9 cellular contexts compared by ENCODE assay signal in the genomic region with DNA sequence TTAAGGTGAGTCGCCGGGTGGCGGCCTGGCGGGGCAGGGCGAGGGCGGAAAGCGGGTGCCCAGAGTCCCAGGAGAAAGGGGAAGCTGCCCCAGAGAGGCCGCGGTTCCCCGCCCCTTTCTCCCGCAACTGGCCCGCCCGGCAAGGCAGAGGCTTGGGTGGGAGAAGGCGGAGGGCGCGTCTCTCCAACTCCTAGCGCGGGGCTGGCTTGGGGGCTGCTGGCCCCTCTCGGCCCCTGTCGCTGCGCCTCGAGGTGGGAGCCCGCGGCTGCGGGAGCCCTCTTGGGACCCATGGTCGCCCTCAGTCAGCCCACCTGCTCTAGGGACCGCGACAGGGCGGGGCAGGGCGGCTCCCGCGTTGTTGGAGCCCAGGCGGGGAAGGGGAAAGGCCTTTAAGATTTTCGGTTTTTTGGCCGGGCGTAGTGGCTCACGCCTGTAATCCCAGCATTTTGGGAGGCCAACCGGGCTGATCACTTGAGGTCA. TPM values are rescaled to one million over a fixed set of nuclear protein-coding genes. Genes with fewer than 3 reads are reported as not detected.
DNase-seq lines count a peak whose midpoint lies in the region; ATAC-seq and TF ChIP-seq lines count a peak whose summit lies in the region.
"Not testable (repeated sequence)": the region's sequence is repeated elsewhere in the genome, so short reads cannot be mapped to it uniquely, and the experiment has no call there.
"Had no signal": no experiment of that assay in that cellular context is flagged by ENCODE, and none has a peak within 500 bp of the region (broad histone marks: within the 10 kb centered on the region; RNA-seq: fewer than 3 reads in every experiment).

No MANE protein-coding gene starts in this region.

- in situ Hi-C loops in astrocyte of the cerebellum (cut with HindIII; ENCODE audit: low sequenced_read_pairs), result not testable (repeated sequence)

- not testable (repeated sequence) for H3K36me3 ChIP-seq in naive thymus-derived CD4-positive, alpha-beta T cell (ENCODE audit: control insufficient read depth in 2 of 3, insufficient read depth in 3 of 3, low read length in 3 of 3)

- not testable (repeated sequence) for H3K9me3 Mint-ChIP-seq in T-cell; naive thymus-derived CD4-positive, alpha-beta T cell; stimulated activated memory B cell treated with anti-CD40 and anti-IgM and Interleukin-4, amounts not matched to agents 10 μg/mL and 1 μg/mL and 100 μg/mL, for 72 hours

- POLR2A ChIA-PET in T-cell (lab: Charles Lee); naive thymus-derived CD4-positive, alpha-beta T cell (lab: Charles Lee): not testable (repeated sequence)

- H3K4me1 ChIP-seq in right cardiac atrium (ENCODE audit: control insufficient read depth, insufficient read depth, low read length); naive thymus-derived CD4-positive, alpha-beta T cell (ENCODE audit: control insufficient read depth in 2 of 2, insufficient read depth in 2 of 2, low read length in 2 of 2): not testable (repeated sequence)

- H3K4me3 ChIP-seq in astrocyte of the cerebellum (ENCODE audit: low read depth, low read length), result peak overlapping the region; percentile 34
- H3K4me3 ChIP-seq in right cardiac atrium (ENCODE audit: low read length); naive thymus-derived CD4-positive, alpha-beta T cell (ENCODE audit: low read length): not testable (repeated sequence)

- H3K4me1 Mint-ChIP-seq in T-cell; naive thymus-derived CD4-positive, alpha-beta T cell; stimulated activated memory B cell treated with anti-CD40 and anti-IgM and Interleukin-4, amounts not matched to agents 10 μg/mL and 1 μg/mL and 100 μg/mL, for 72 hours: not testable (repeated sequence)

- CTCF ChIA-PET in T-cell (lab: Charles Lee); naive thymus-derived CD4-positive, alpha-beta T cell (lab: Charles Lee): not testable (repeated sequence)

- DNase-seq in T-cell; astrocyte of the cerebellum (ENCODE audit: low read depth); right cardiac atrium; naive thymus-derived CD4-positive, alpha-beta T cell: not testable (repeated sequence)

- not testable (repeated sequence) for H3K27me3 ChIP-seq in right cardiac atrium (ENCODE audit: control insufficient read depth, insufficient read depth); naive thymus-derived CD4-positive, alpha-beta T cell (ENCODE audit: control insufficient read depth in 2 of 2, insufficient read depth in 2 of 2, low read length in 2 of 2)

- not testable (repeated sequence) for H3K9me3 ChIP-seq in right cardiac atrium (ENCODE audit: control insufficient read depth, low read length); naive thymus-derived CD4-positive, alpha-beta T cell (ENCODE audit: control insufficient read depth in 2 of 3, low read length in 3 of 3)

- not testable (repeated sequence) for H3K36me3 Mint-ChIP-seq in T-cell; naive thymus-derived CD4-positive, alpha-beta T cell; stimulated activated memory B cell treated with anti-CD40 and anti-IgM and Interleukin-4, amounts not matched to agents 10 μg/mL and 1 μg/mL and 100 μg/mL, for 72 hours

- intact Hi-C loops in right cardiac atrium (cut with DNase I); naive thymus-derived CD4-positive, alpha-beta T cell (cut with micrococcal nuclease): not testable (repeated sequence)

- H3K27ac Mint-ChIP-seq in T-cell; naive thymus-derived CD4-positive, alpha-beta T cell; stimulated activated memory B cell treated with anti-CD40 and anti-IgM and Interleukin-4, amounts not matched to agents 10 μg/mL and 1 μg/mL and 100 μg/mL, for 72 hours: not testable (repeated sequence)

- H3K27ac ChIP-seq in right cardiac atrium (ENCODE audit: low read length); naive thymus-derived CD4-positive, alpha-beta T cell (ENCODE audit: low read depth, low read length): not testable (repeated sequence)

- WGBS in right cardiac atrium, result no CpG with 5 or more reads among the region's 38 CpGs

- H3K4me3 Mint-ChIP-seq in T-cell; naive thymus-derived CD4-positive, alpha-beta T cell; stimulated activated memory B cell treated with anti-CD40 and anti-IgM and Interleukin-4, amounts not matched to agents 10 μg/mL and 1 μg/mL and 100 μg/mL, for 72 hours: not testable (repeated sequence)

- TF ChIP-seq CTCF in astrocyte of the cerebellum (IDR thresholded peaks at IDR 0.05; ENCODE audit: low read depth, low read length, missing control alignments), result not testable (repeated sequence)

- H3K27me3 Mint-ChIP-seq in T-cell; naive thymus-derived CD4-positive, alpha-beta T cell; stimulated activated memory B cell treated with anti-CD40 and anti-IgM and Interleukin-4, amounts not matched to agents 10 μg/mL and 1 μg/mL and 100 μg/mL, for 72 hours: not testable (repeated sequence)

- ATAC-seq in HG02759 (IDR thresholded peaks at IDR 0.05; ENCODE audit: unreplicated experiment), result peak; percentile 47
- peak in 3 of 4 experiments; percentile 47 to 64 (median 60) for ATAC-seq in T-cell (replicated peaks in 1 of 4)
- peak; percentile 54 for ATAC-seq in esophagus mucosa
- peak; percentile 74 to 81 for ATAC-seq in right cardiac atrium
- ATAC-seq in naive thymus-derived CD4-positive, alpha-beta T cell, result peak; percentile 85
- peak; percentile 80 for ATAC-seq in stimulated activated memory B cell treated with anti-CD40 and anti-IgM and Interleukin-4, amounts not matched to agents 10 μg/mL and 1 μg/mL and 100 μg/mL, for 72 hours

RNA-seq across cellular contexts. Expression of a gene that starts 21.2 kb away (rescaled TPM):
- total RNA-seq in T-cell (1 to 10 TPM in 1 of 5 donors, under 1 TPM in 2, not detected in 2; 0.47 to 2.1 (median 0.70) TPM), esophagus mucosa (not detected), right cardiac atrium (1 to 10 TPM in 1 of 4 donors, under 1 TPM in 2, not detected in 1; 0.71 to 6.8 (median 0.79) TPM)
- polyA plus RNA-seq in right cardiac atrium, result 1.7 TPM
- total RNA-seq in naive thymus-derived CD4-positive, alpha-beta T cell, result 1 to 10 TPM in 2 of 5 experiments, not detected in 3; 1.9 to 4.1 TPM
- polyA plus RNA-seq in naive thymus-derived CD4-positive, alpha-beta T cell, result not detected
- total RNA-seq: ascending aorta had no signal
- polyA plus RNA-seq: CD8-positive, alpha-beta memory T cell had no signal

RNA-seq across cellular contexts. Expression of a gene that starts 30.8 kb away (rescaled TPM):
- total RNA-seq in T-cell (not detected), esophagus mucosa (not detected), right cardiac atrium (under 1 TPM in 2 of 4 donors, not detected in 2; 0.28 to 0.79 TPM)
- 0.81 TPM for polyA plus RNA-seq in right cardiac atrium
- under 1 TPM in 3 of 5 experiments, not detected in 2; 0.19 to 0.49 (median 0.19) TPM for total RNA-seq in naive thymus-derived CD4-positive, alpha-beta T cell
- not detected for polyA plus RNA-seq in naive thymus-derived CD4-positive, alpha-beta T cell
- total RNA-seq: ascending aorta; CD8-positive, alpha-beta memory T cell had no signal
- polyA plus RNA-seq: CD8-positive, alpha-beta memory T cell had no signal
